ENCODE assay signal across 30 cellular contexts in the genomic region with DNA sequence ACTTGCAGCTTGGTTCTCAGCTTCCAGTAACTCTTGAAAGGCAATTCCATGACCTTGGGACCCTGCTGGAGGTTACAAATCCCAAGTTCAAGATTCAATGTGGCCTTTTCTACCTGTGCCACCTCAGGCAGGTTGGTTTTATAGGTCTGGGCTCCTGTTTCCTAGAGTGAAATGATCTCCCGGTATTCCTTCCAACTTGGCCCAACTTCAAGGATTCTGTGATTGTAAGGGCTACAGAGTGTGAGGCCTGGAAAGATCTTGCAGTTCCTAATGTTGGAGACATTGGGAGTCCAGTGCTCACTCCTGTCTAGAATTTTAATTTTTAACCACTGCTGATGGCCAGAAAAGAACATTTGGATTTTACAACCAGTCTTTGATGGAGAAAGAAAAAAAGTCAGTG.
DNase-seq lines count a peak whose midpoint lies in the region; ATAC-seq, FAIRE-seq and TF ChIP-seq lines count a peak whose summit lies in the region.
"Had no signal": no experiment of that assay in that cellular context is flagged by ENCODE, and none has a peak within 500 bp of the region (broad histone marks: within the 10 kb centered on the region; RNA-seq: fewer than 3 reads in every experiment).

No MANE protein-coding gene starts in this region.

- H3K9me3 ChIP-seq in AG04450 (ENCODE audit: control insufficient read depth, insufficient read depth, low read length) (peaks cover 3% of the 10 kb centered on the region; the same call in 1 of the 2 replicates), K562 (replicated peaks; ENCODE audit: control insufficient read depth, insufficient read depth, low read depth, low read length) (no peaks in the 10 kb centered on the region), esophagus muscularis mucosa (no peaks in the 10 kb centered on the region)
- H3K9me3 ChIP-seq: HAP-1, tibial artery had no signal

- peak overlapping the region; percentile 39 for H3K27ac ChIP-seq in AG04450 (ENCODE audit: low read depth, low read length)
- H3K27ac ChIP-seq in K562 (ENCODE audit: extremely low read depth, low read depth, low read length), result no peak overlapping the region
- no peak overlapping the region for H3K27ac ChIP-seq in esophagus muscularis mucosa (replicated peaks in 1 of 4)
- H3K27ac ChIP-seq: tibial artery had no signal

- no peaks in the 10 kb centered on the region; the same call in 1 of the 2 replicates for H4K20me1 ChIP-seq in K562 (replicated peaks; ENCODE audit: control insufficient read depth, insufficient read depth, low read length)

- no peaks in the 10 kb centered on the region for H3K9me1 ChIP-seq in K562 (ENCODE audit: control insufficient read depth, insufficient read depth, low read length)

- H3K4me1 Mint-ChIP-seq in nephron, result peaks cover 82% of the 10 kb centered on the region
- H3K4me1 Mint-ChIP-seq in T-cell, result no peaks in the 10 kb centered on the region
- H3K4me1 Mint-ChIP-seq: activated B cell treated with CpG ODN at 0.5 μM for 24 hours; activated CD4-positive, alpha-beta T cell treated with anti-CD3 and anti-CD28 coated beads, Interleukin-2, amount 10 ng/mL, durations not matched to agents 7 days and 5 days; activated naive CD8-positive, alpha-beta T cell treated with anti-CD3 and anti-CD28 coated beads, Interleukin-2, amount 10 ng/mL, durations not matched to agents 7 days and 5 days; B cell; immature natural killer cell; memory B cell; stimulated activated naive CD8-positive, alpha-beta T cell treated with anti-CD3 and anti-CD28 coated beads, Interleukin-15, amount 100 ng/mL, for 72 hours had no signal

- TF ChIP-seq EP300 in K562 (IDR thresholded peaks at IDR 0.05; ENCODE audit: low read length), result no peak
- TF ChIP-seq EP300 in esophagus muscularis mucosa (IDR thresholded peaks at IDR 0.05), result no peak

- BruUV-seq in K562 (replicated peaks; lab: Mats Ljungman, UMichigan), result no TSS peak

- CTCF ChIA-PET in AG04450 (lab: Charles Lee), result interaction anchor here (0.7 kb wide), 1 partner anchor 213 kb away, joined by 3 read pairs; no protein-coding TSS in a partner anchor
- CTCF ChIA-PET in K562 (lab: Yijun Ruan, JAX; ENCODE audit: low intra/inter-chr PET ratio), result interaction anchor here (0.6 to 0.7 kb wide), 2 partner anchors 33 to 97 kb away, joined by 3 to 4 read pairs; no protein-coding TSS in a partner anchor
- CTCF ChIA-PET in T-cell (lab: Charles Lee), result no interaction called here

- TF ChIP-seq RAD21 in K562 (CRISPR knock-in tag; conservative IDR thresholded peaks at IDR 0.05 in 1 of 2, IDR thresholded peaks at IDR 0.05 in 1 of 2), result no peak

- intact Hi-C loops in K562 (cut with micrococcal nuclease), result no loop called here
- intact Hi-C loops in esophagus muscularis mucosa (cut with DNase I), result loop anchor here (10.0 kb wide), 1 partner anchor 211 kb away; no protein-coding TSS in a partner anchor

- peak overlapping the region in 2 of 3 experiments; percentile 5 to 67 for H3K27ac Mint-ChIP-seq in nephron
- H3K27ac Mint-ChIP-seq in T-cell, result no peak overlapping the region
- H3K27ac Mint-ChIP-seq: activated B cell treated with CpG ODN at 0.5 μM for 24 hours; activated CD4-positive, alpha-beta T cell treated with anti-CD3 and anti-CD28 coated beads, Interleukin-2, amount 10 ng/mL, durations not matched to agents 7 days and 5 days; activated naive CD8-positive, alpha-beta T cell treated with anti-CD3 and anti-CD28 coated beads, Interleukin-2, amount 10 ng/mL, durations not matched to agents 7 days and 5 days; activated T-cell treated with anti-CD3 and anti-CD28 coated beads, Interleukin-2, amount 50 U/mL, for 24 hours; B cell; immature natural killer cell; memory B cell; stimulated activated naive CD8-positive, alpha-beta T cell treated with anti-CD3 and anti-CD28 coated beads, Interleukin-15, amount 100 ng/mL, for 72 hours had no signal

- H3K9me3 Mint-ChIP-seq in nephron (no peaks in the 10 kb centered on the region), T-cell (no peaks in the 10 kb centered on the region)
- H3K9me3 Mint-ChIP-seq: activated B cell treated with CpG ODN at 0.5 μM for 24 hours; activated CD4-positive, alpha-beta T cell treated with anti-CD3 and anti-CD28 coated beads, Interleukin-2, amount 10 ng/mL, durations not matched to agents 7 days and 5 days; activated naive CD8-positive, alpha-beta T cell treated with anti-CD3 and anti-CD28 coated beads, Interleukin-2, amount 10 ng/mL, durations not matched to agents 7 days and 5 days; activated T-cell treated with anti-CD3 and anti-CD28 coated beads, Interleukin-2, amount 50 U/mL, for 24 hours; immature natural killer cell; memory B cell; stimulated activated naive CD8-positive, alpha-beta T cell treated with anti-CD3 and anti-CD28 coated beads, Interleukin-15, amount 100 ng/mL, for 72 hours had no signal

- TF ChIP-seq CTCF in AG04450 (IDR thresholded peaks at IDR 0.05; ENCODE audit: low read depth, low read length) (no peak), K562 (IDR thresholded peaks at IDR 0.05 in 2 of 3, conservative IDR thresholded peaks at IDR 0.05 in 1 of 3; ENCODE audit: insufficient read depth in 2 of 3, low read depth in 1 of 3, low read length in 3 of 3) (no peak), nephron (IDR thresholded peaks at IDR 0.05; ENCODE audit: unreplicated experiment in 3 of 3) (no peak), esophagus muscularis mucosa (IDR thresholded peaks at IDR 0.05) (no peak)

- H3K4me1 ChIP-seq in K562 (replicated peaks in 1 of 2; ENCODE audit: control insufficient read depth in 2 of 2, insufficient read depth in 2 of 2, low read length in 2 of 2) (no peaks in the 10 kb centered on the region; a peak in 2 of 5 replicates), esophagus muscularis mucosa (peaks cover 4 to 22% (median 18%) of the 10 kb centered on the region in 4 donors)
- H3K4me1 ChIP-seq: HAP-1 had no signal

- H3K4me3 ChIP-seq in AG04450 (ENCODE audit: low read depth, low read length) (no peak overlapping the region), K562 (no peak overlapping the region), esophagus muscularis mucosa (no peak overlapping the region)
- H3K4me3 ChIP-seq: HAP-1, tibial artery had no signal

- H3K4me2 ChIP-seq in K562 (ENCODE audit: insufficient read depth, low read length), result no peak overlapping the region

- H3K27me3 Mint-ChIP-seq in nephron (ENCODE audit: low read depth), result no peaks in the 10 kb centered on the region
- H3K27me3 Mint-ChIP-seq in T-cell, result peaks cover 8 to 14% of the 10 kb centered on the region in 2 donors
- H3K27me3 Mint-ChIP-seq: activated B cell treated with CpG ODN at 0.5 μM for 24 hours; activated CD4-positive, alpha-beta T cell treated with anti-CD3 and anti-CD28 coated beads, Interleukin-2, amount 10 ng/mL, durations not matched to agents 7 days and 5 days; activated naive CD8-positive, alpha-beta T cell treated with anti-CD3 and anti-CD28 coated beads, Interleukin-2, amount 10 ng/mL, durations not matched to agents 7 days and 5 days had no signal

- in situ Hi-C loops in K562 (cut with MboI), result loop anchor here (10.0 kb wide), 1 partner anchor 229 kb away; no protein-coding TSS in a partner anchor

- H3K4me3 Mint-ChIP-seq in nephron (no peak overlapping the region), T-cell (no peak overlapping the region)
- H3K4me3 Mint-ChIP-seq: activated B cell treated with CpG ODN at 0.5 μM for 24 hours; activated CD4-positive, alpha-beta T cell treated with anti-CD3 and anti-CD28 coated beads, Interleukin-2, amount 10 ng/mL, durations not matched to agents 7 days and 5 days; activated naive CD8-positive, alpha-beta T cell treated with anti-CD3 and anti-CD28 coated beads, Interleukin-2, amount 10 ng/mL, durations not matched to agents 7 days and 5 days; activated T-cell treated with anti-CD3 and anti-CD28 coated beads, Interleukin-2, amount 50 U/mL, for 24 hours; B cell; immature natural killer cell; memory B cell; stimulated activated naive CD8-positive, alpha-beta T cell treated with anti-CD3 and anti-CD28 coated beads, Interleukin-15, amount 100 ng/mL, for 72 hours had no signal

- FAIRE-seq in K562 (lab: Jason Lieb, UNC), result no peak

- H3K27me3 ChIP-seq in AG04450 (ENCODE audit: control insufficient read depth, insufficient read depth, low read length) (no peaks in the 10 kb centered on the region), K562 (ENCODE audit: control insufficient read depth in 2 of 2, insufficient read depth in 2 of 2, low read length in 2 of 2) (peaks cover 0 to 6% of the 10 kb centered on the region in 2 experiments; a peak in 1 of 5 replicates), esophagus muscularis mucosa (no peaks in the 10 kb centered on the region)
- H3K27me3 ChIP-seq: tibial artery had no signal

- H3K36me3 Mint-ChIP-seq in nephron (ENCODE audit: low read depth) (peaks cover 32% of the 10 kb centered on the region), T-cell (no peaks in the 10 kb centered on the region)
- H3K36me3 Mint-ChIP-seq: activated naive CD8-positive, alpha-beta T cell treated with anti-CD3 and anti-CD28 coated beads, Interleukin-2, amount 10 ng/mL, durations not matched to agents 7 days and 5 days; immature natural killer cell; memory B cell had no signal

- 33% methylated on average over 1 of the region's 1 CpG for WGBS in K562 (ENCODE audit: insufficient coverage, low coverage, missing lambda C conversion rate)
- WGBS in esophagus muscularis mucosa, result 78% methylated on average over 1 of the region's 1 CpG

- TF ChIP-seq POLR2A in K562 (conservative IDR thresholded peaks at IDR 0.05), result no peak
- TF ChIP-seq POLR2A in esophagus muscularis mucosa (IDR thresholded peaks at IDR 0.05; ENCODE audit: low read depth), result no peak

- no peak overlapping the region for H2AFZ ChIP-seq in K562 (ENCODE audit: low read depth, low read length)

- ATAC-seq in K562, result no peak
- ATAC-seq in T-cell (replicated peaks in 1 of 4), result no peak
- ATAC-seq: right cardiac atrium had no signal

- H3K36me3 ChIP-seq in K562 (ENCODE audit: control insufficient read depth, insufficient read depth, low read length) (no peaks in the 10 kb centered on the region; the same call in 2 of the 3 replicates), esophagus muscularis mucosa (no peaks in the 10 kb centered on the region)
- H3K36me3 ChIP-seq: HAP-1, tibial artery had no signal

- POLR2A ChIA-PET in AG04450 (lab: Yijun Ruan, JAX) (no interaction called here), K562 (lab: Yijun Ruan, JAX) (no interaction called here), T-cell (lab: Charles Lee) (no interaction called here)

- no peak overlapping the region for H3K9ac ChIP-seq in K562 (ENCODE audit: insufficient read depth in 1 of 2, low read depth in 2 of 2, low read length in 2 of 2)

- H3K79me2 ChIP-seq in K562 (ENCODE audit: control insufficient read depth, insufficient read depth, low read length), result no peaks in the 10 kb centered on the region

- no peak for DNase-seq in AG04450 (ENCODE audit: low read depth, low spot score)
- DNase-seq in M059J (ENCODE audit: low read depth), result peak; percentile 38
- DNase-seq in K562 (ENCODE audit: extremely low read depth in 1 of 4, low spot score in 3 of 4), result no peak
- no peak for DNase-seq in esophagus muscularis mucosa (ENCODE audit: extremely low spot score)
- no peak for DNase-seq in T-cell
- DNase-seq in HuH-7.5 (ENCODE audit: low spot score), result no peak
- DNase-seq in NCI-H748 (lab: John Stamatoyannopoulos, UW; ENCODE audit: unreplicated experiment), result no peak
- DNase-seq: activated B cell treated with CpG ODN at 0.5 μM for 24 hours; activated CD4-positive, alpha-beta T cell treated with anti-CD3 and anti-CD28 coated beads, Interleukin-2, amount 10 ng/mL, durations not matched to agents 7 days and 5 days; activated effector memory CD4-positive, alpha-beta T cell treated with anti-CD3 and anti-CD28 coated beads, Interleukin-2, amount 50 U/mL, for 16 hours; activated naive CD8-positive, alpha-beta T cell treated with anti-CD3 and anti-CD28 coated beads, Interleukin-2, amount 10 ng/mL, durations not matched to agents 7 days and 5 days; activated T-cell treated with anti-CD3 and anti-CD28 coated beads, Interleukin-2, amount 50 U/mL, for 24 hours; aorta; cortex of kidney; effector memory CD4-positive, alpha-beta T cell; immature natural killer cell; NCI-H1092; NCI-H187; NCI-H2171; NCI-H510A; right cardiac atrium; SHP77; stimulated activated CD4-positive, alpha-beta T cell treated with anti-CD3 and anti-CD28 coated beads, Interleukin-12 subunit alpha, Interleukin-12 subunit beta, amount 100 ng/mL, for 4 hours; stimulated activated CD4-positive, alpha-beta T cell treated with anti-CD3 and anti-CD28 coated beads, Interleukin-2, amount 100 ng/mL, for 48 hours; stimulated activated naive CD8-positive, alpha-beta T cell treated with anti-CD3 and anti-CD28 coated beads, Interleukin-15, amount 100 ng/mL, for 72 hours; tibial artery had no signal

Comparison
In these comparisons a context has a peak if more than half of its experiments do, and no peak if none do; other contexts are left out.
1. H3K27ac Mint-ChIP-seq: peak in nephron (2 of 3); none in T-cell (0 of 2).
2. CTCF ChIA-PET loops: an anchor here in AG04450 (0.7 kb wide) and K562 (0.6 to 0.7 kb wide); none called in T-cell.